ENCODE assay signal across 9 cellular contexts in genomic region chr3:99637381-99638111, GRCh38. TPM values are rescaled to one million over a fixed set of nuclear protein-coding genes. Genes with fewer than 3 reads are reported as not detected.
DNase-seq lines count a peak whose midpoint lies in the region; TF ChIP-seq lines count a peak whose summit lies in the region.
"Had no signal": no experiment of that assay in that cellular context is flagged by ENCODE, and none has a peak within 500 bp of the region (broad histone marks: within the 10 kb centered on the region; RNA-seq: fewer than 3 reads in every experiment).

No MANE protein-coding gene starts in this region.

- intact Hi-C loops in spleen (cut with DNase I; ENCODE audit: low total_unique reads) = no loop called here

- no peak for TF ChIP-seq CTCF in spleen (IDR thresholded peaks at IDR 0.05 in 8 of 11, conservative IDR thresholded peaks at IDR 0.05 in 3 of 11)

- H3K4me1 ChIP-seq in spleen = peaks cover 5 to 18% (median 13%) of the 10 kb centered on the region in 6 donors

- peaks cover 0 to 79% (median 43%) of the 10 kb centered on the region in 7 donors for H3K27me3 ChIP-seq in spleen (replicated peaks in 1 of 7)

- no peak overlapping the region for H3K27ac ChIP-seq in spleen
- H3K27ac ChIP-seq: 22Rv1 had no signal

- no peaks in the 10 kb centered on the region for H3K9me3 ChIP-seq in spleen

- DNase-seq in DMS 273 (lab: John Stamatoyannopoulos, UW; ENCODE audit: unreplicated experiment) = peak; percentile 32
- DNase-seq in DMS 273 treated with DMSO at 0.1 percent for 48 hours (lab: John Stamatoyannopoulos, UW) = no peak
- peak; percentile 66 for DNase-seq in amniotic stem cell (lab: John Stamatoyannopoulos, UW)
- DNase-seq in iPS-NIHi11 (ENCODE audit: low spot score) = peak; percentile 11
- no peak for DNase-seq in spleen
- DNase-seq in NCI-H345 treated with DMSO at 0.1 percent for 48 hours (lab: John Stamatoyannopoulos, UW; ENCODE audit: unreplicated experiment) = no peak
- DNase-seq in middle frontal gyrus (ENCODE audit: extremely low spot score, low spot score) = no peak
- DNase-seq in effector CD4-positive, alpha-beta T cell = no peak

- no peaks in the 10 kb centered on the region for H3K36me3 ChIP-seq in spleen

- TF ChIP-seq POLR2A in spleen (IDR thresholded peaks at IDR 0.05) = no peak

- H3K4me3 ChIP-seq in spleen = peak overlapping the region in 6 of 8 donors; percentile 8 to 42 (median 16)

- WGBS in spleen, 5 donors = 2 to 6% (median 3%) methylated on average over 22 of the region's 22 CpGs

RNA-seq across cellular contexts. Expression of gene COL8A1, which starts 0.8 kb away (rescaled TPM):
- 1 to 10 TPM in 6 of 7 donors, under 1 TPM in 1; 0.76 to 3.1 (median 1.7) TPM for total RNA-seq in spleen
- under 1 TPM; 0.22 to 0.61 (median 0.52) TPM for polyA plus RNA-seq in spleen

Comparison
In these comparisons a context has a peak if more than half of its experiments do, and no peak if none do; other contexts are left out.
1. DNase-seq: peak in DMS 273 (single experiment), amniotic stem cell (single experiment) and iPS-NIHi11 (single experiment); none in DMS 273 treated with DMSO at 0.1 percent for 48 hours (single experiment), spleen (single experiment), NCI-H345 treated with DMSO at 0.1 percent for 48 hours (single experiment), middle frontal gyrus (single experiment) and effector CD4-positive, alpha-beta T cell (single experiment).